12 cellular contexts compared by ENCODE assay signal in the genomic region with DNA sequence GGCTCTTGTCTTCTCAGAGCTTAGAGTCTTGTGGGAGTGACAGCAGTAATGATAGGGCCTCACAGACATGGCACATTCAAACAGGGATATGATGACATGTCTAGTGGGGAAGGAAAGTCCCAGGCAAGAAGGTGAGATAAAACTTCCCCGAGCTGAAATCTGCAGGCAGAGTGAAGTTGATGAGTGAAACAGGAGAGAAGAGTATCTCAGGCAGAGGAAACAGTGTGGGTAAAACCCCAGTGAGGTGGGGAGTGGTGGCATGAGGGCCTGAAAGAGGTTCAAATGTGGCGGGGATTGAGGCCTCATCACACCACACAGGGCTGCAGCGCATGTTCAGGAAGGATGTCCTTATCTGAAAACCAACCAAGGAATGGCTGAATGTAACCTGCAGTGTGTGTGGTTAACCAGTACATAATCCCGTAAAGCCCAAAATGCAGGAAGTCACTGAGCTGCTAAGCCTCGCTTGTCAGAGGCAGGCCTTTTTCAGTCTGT.
DNase-seq lines count a peak whose midpoint lies in the region; ATAC-seq, FAIRE-seq and TF ChIP-seq lines count a peak whose summit lies in the region.
"Had no signal": no experiment of that assay in that cellular context is flagged by ENCODE, and none has a peak within 500 bp of the region (broad histone marks: within the 10 kb centered on the region; RNA-seq: fewer than 3 reads in every experiment).

No MANE protein-coding gene starts in this region.

- no peak overlapping the region for H3K27ac ChIP-seq in BLaER1 treated with 17β-estradiol and CSF1 and Interleukin-3, amounts not matched to agents 10 nM and 100 nM
- H3K27ac ChIP-seq in GM23338 (ENCODE audit: low read depth), result no peak overlapping the region
- H3K27ac ChIP-seq: cardiac muscle cell had no signal

- no peak overlapping the region for H3K4me3 Mint-ChIP-seq in GM23338
- H3K4me3 Mint-ChIP-seq: B cell had no signal

- H3K9ac ChIP-seq in BLaER1 treated with 17β-estradiol and CSF1 and Interleukin-3, amounts not matched to agents 10 nM and 100 nM, result no peak overlapping the region

- H3K4me3 ChIP-seq in BLaER1 treated with 17β-estradiol and CSF1 and Interleukin-3, amounts not matched to agents 10 nM and 100 nM, result no peak overlapping the region
- no peak overlapping the region for H3K4me3 ChIP-seq in GM23338
- H3K4me3 ChIP-seq: cardiac muscle cell had no signal

- no peaks in the 10 kb centered on the region for H3K36me3 ChIP-seq in BLaER1 treated with 17β-estradiol and CSF1 and Interleukin-3, amounts not matched to agents 10 nM and 100 nM
- H3K36me3 ChIP-seq in GM23338 (ENCODE audit: insufficient read depth), result no peaks in the 10 kb centered on the region
- H3K36me3 ChIP-seq: cardiac muscle cell had no signal

- TF ChIP-seq CTCF in GM23338 (conservative IDR thresholded peaks at IDR 0.05; ENCODE audit: low read depth in 2 of 2), result no peak

- H3K4me1 ChIP-seq in BLaER1 treated with 17β-estradiol and CSF1 and Interleukin-3, amounts not matched to agents 10 nM and 100 nM, result peaks cover 0 to 13% (median 6%) of the 10 kb centered on the region in 10 experiments; a peak in 6 of 20 replicates
- no peaks in the 10 kb centered on the region for H3K4me1 ChIP-seq in GM23338 (ENCODE audit: insufficient read depth)

- peak; percentile 81 for ATAC-seq in GM18873 (IDR thresholded peaks at IDR 0.05; ENCODE audit: low FRiP score, unreplicated experiment)
- ATAC-seq in GM23338, result no peak; the same call in 2 of the 3 replicates
- ATAC-seq in HG03442 (IDR thresholded peaks at IDR 0.05; ENCODE audit: unreplicated experiment), result peak; percentile 76
- ATAC-seq in left lobe of liver, result no peak

- H3K9me3 ChIP-seq in BLaER1 treated with 17β-estradiol and CSF1 and Interleukin-3, amounts not matched to agents 10 nM and 100 nM (replicated peaks in 1 of 11), result peaks cover 0 to 6% (median 0%) of the 10 kb centered on the region in 11 experiments; a peak in 2 of 22 replicates

- peak overlapping the region; percentile 28; the same call in 1 of the 2 replicates for H2AFZ ChIP-seq in GM23338

- peaks cover 2% of the 10 kb centered on the region for H3K27me3 Mint-ChIP-seq in GM23338 (ENCODE audit: insufficient read depth, low read depth, poor library complexity)

- no peaks in the 10 kb centered on the region for H3K36me3 Mint-ChIP-seq in GM23338 (ENCODE audit: low read depth)

- no peak overlapping the region for H3K27ac Mint-ChIP-seq in GM23338
- H3K27ac Mint-ChIP-seq: B cell had no signal

- H3K4me1 Mint-ChIP-seq in GM23338, result peaks cover 14% of the 10 kb centered on the region; the same call in 2 of the 3 replicates
- H3K4me1 Mint-ChIP-seq: B cell had no signal

- no peaks in the 10 kb centered on the region for H3F3A ChIP-seq in GM23338 (replicated peaks; ENCODE audit: low read depth)

- H3K27me3 ChIP-seq in BLaER1 treated with 17β-estradiol and CSF1 and Interleukin-3, amounts not matched to agents 10 nM and 100 nM, result no peaks in the 10 kb centered on the region
- H3K27me3 ChIP-seq in GM23338 (ENCODE audit: insufficient read depth), result no peaks in the 10 kb centered on the region
- H3K27me3 ChIP-seq: cardiac muscle cell had no signal

- H3K79me2 ChIP-seq in GM23338 (replicated peaks; ENCODE audit: insufficient read depth), result no peaks in the 10 kb centered on the region

- H3K9me3 Mint-ChIP-seq in GM23338, result peaks cover 5% of the 10 kb centered on the region; the same call in 1 of the 3 replicates

- DNase-seq in GM23338 (ENCODE audit: low spot score) (no peak), NCI-H510A (lab: John Stamatoyannopoulos, UW) (no peak), left lobe of liver (ENCODE audit: low spot score) (no peak), urothelium cell line (ENCODE audit: low spot score) (no peak), HuH-7.5 (ENCODE audit: low spot score) (no peak)
- DNase-seq: NCI-H2171 treated with DMSO at 0.1 percent for 48 hours had no signal

- H4K20me1 ChIP-seq in BLaER1 treated with 17β-estradiol and CSF1 and Interleukin-3, amounts not matched to agents 10 nM and 100 nM, result no peaks in the 10 kb centered on the region
- no peaks in the 10 kb centered on the region for H4K20me1 ChIP-seq in GM23338 (replicated peaks; ENCODE audit: insufficient read depth)

- H3K9me2 ChIP-seq in GM23338 (ENCODE audit: insufficient read depth), result peaks cover 11% of the 10 kb centered on the region; the same call in 1 of the 2 replicates

- H3K4me2 ChIP-seq in BLaER1 treated with 17β-estradiol and CSF1 and Interleukin-3, amounts not matched to agents 10 nM and 100 nM, result peak overlapping the region in 6 of 11 experiments; percentile 1 to 21 (median 8); a peak in 3 of 22 replicates
- H3K4me2 ChIP-seq in GM23338, result no peak overlapping the region

- no peak for FAIRE-seq in urothelium cell line (lab: Jason Lieb, UNC)
- FAIRE-seq: HTR-8/SVneo had no signal

TF ChIP-seq in GM23338, 12 proteins besides CTCF, POLR2A, EP300 and RAD21:
- TF ChIP-seq STAT1 (IDR thresholded peaks at IDR 0.05; ENCODE audit: unreplicated experiment) (no peak), EZH2phosphoT487 (IDR thresholded peaks at IDR 0.05; ENCODE audit: unreplicated experiment) (no peak), JUNB (IDR thresholded peaks at IDR 0.05; ENCODE audit: unreplicated experiment) (no peak), ZNF331 (CRISPR knock-in tag; IDR thresholded peaks at IDR 0.05; ENCODE audit: low read depth) (no peak), CREB1 (CRISPR knock-in tag; IDR thresholded peaks at IDR 0.05; ENCODE audit: low read depth) (no peak), ZNF114 (CRISPR knock-in tag; IDR thresholded peaks at IDR 0.05) (no peak)

Comparison
In these comparisons a context has a peak if more than half of its experiments do, and no peak if none do; other contexts are left out.
1. ATAC-seq: peak in GM18873 (single experiment) and HG03442 (single experiment); none in GM23338 (single experiment) and left lobe of liver (single experiment).